In the genomic region with DNA sequence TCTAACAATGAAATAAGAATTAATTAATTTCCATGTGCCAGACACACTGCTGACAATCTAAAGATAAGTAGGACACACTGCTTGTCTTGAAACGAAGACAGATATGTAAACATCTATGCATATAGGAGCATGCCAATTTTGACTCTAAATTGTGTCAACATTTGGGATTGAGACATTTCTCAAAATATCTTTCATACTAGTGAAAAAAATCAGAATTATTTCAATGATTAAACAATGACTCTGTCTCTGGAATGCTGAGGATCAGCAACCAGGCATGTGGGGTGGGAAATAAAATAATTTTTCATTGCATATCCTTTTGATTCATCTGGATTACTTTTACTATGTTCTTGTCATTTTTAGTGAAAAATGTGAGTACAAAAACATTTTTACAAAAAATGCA, we compare ENCODE assay signal across 22 cellular contexts.
DNase-seq lines count a peak whose midpoint lies in the region; ATAC-seq and TF ChIP-seq lines count a peak whose summit lies in the region.
"Had no signal": no experiment of that assay in that cellular context is flagged by ENCODE, and none has a peak within 500 bp of the region (broad histone marks: within the 10 kb centered on the region; RNA-seq: fewer than 3 reads in every experiment).

No MANE protein-coding gene starts in this region.

- H4K20me1 ChIP-seq in PC-3 (ENCODE audit: low read length) (no peaks in the 10 kb centered on the region), osteoblast (ENCODE audit: insufficient read depth, low read length) (no peaks in the 10 kb centered on the region)

- no peaks in the 10 kb centered on the region for H3F3A ChIP-seq in PC-3 (ENCODE audit: low read length, unreplicated experiment)

- no peak overlapping the region for H3K4me2 ChIP-seq in PC-3 (ENCODE audit: low read length)
- H3K4me2 ChIP-seq in osteoblast (ENCODE audit: insufficient read depth, low read length), result no peak overlapping the region

- no peak overlapping the region for H2AFZ ChIP-seq in PC-3 (ENCODE audit: low read length)
- no peak overlapping the region for H2AFZ ChIP-seq in osteoblast (ENCODE audit: low read length)

- no TSS peak for BruUV-seq in PC-3 (replicated peaks; lab: Mats Ljungman, UMichigan)

- peaks cover 35% of the 10 kb centered on the region for H3K4me1 Mint-ChIP-seq in osteocyte (ENCODE audit: unreplicated experiment)
- H3K4me1 Mint-ChIP-seq: B cell, IgD-negative memory B cell had no signal

- H3K4me3 ChIP-seq in AG10803 (ENCODE audit: low read length) (no peak overlapping the region), PC-3 (ENCODE audit: low read length) (no peak overlapping the region), fibroblast of mammary gland (ENCODE audit: control insufficient read depth, low read depth, low read length) (no peak overlapping the region), osteoblast (ENCODE audit: insufficient read depth, low read length) (no peak overlapping the region)
- H3K4me3 ChIP-seq: GM12878 had no signal

- CTCF ChIA-PET in PC-3 (lab: Charles Lee), result no interaction called here

- no peak overlapping the region for H3K9ac ChIP-seq in PC-3 (ENCODE audit: low read length)

- DNase-seq in AG10803 (ENCODE audit: low read depth), result peak; percentile 1
- peak; percentile 12 for DNase-seq in PC-3
- peak; percentile 1 for DNase-seq in fibroblast of mammary gland (ENCODE audit: low read depth)
- peak; percentile 45 for DNase-seq in osteoblast (ENCODE audit: insufficient read length, low spot score, missing footprints)
- DNase-seq in C1 segment of cervical spinal cord (lab: John Stamatoyannopoulos, UW), result no peak
- no peak for DNase-seq in osteocyte (ENCODE audit: extremely low spot score, unreplicated experiment)
- no peak for DNase-seq in OCI-M2 (lab: John Stamatoyannopoulos, UW; ENCODE audit: unreplicated experiment)
- DNase-seq: 8988T, EL, GOT3, HCEC 1CT, MV-4-11, NCI-H1105 treated with DMSO at 0.1 percent for 48 hours, NCI-H2029 treated with DMSO at 0.1 percent for 48 hours, NCI-H226, NCI-H510A treated with DMSO at 0.1 percent for 48 hours, NCI-H774 had no signal

- H3K9me3 ChIP-seq in PC-3 (ENCODE audit: low read length) (no peaks in the 10 kb centered on the region), osteoblast (ENCODE audit: low read depth, low read length) (no peaks in the 10 kb centered on the region)

- H3K36me3 ChIP-seq in PC-3 (ENCODE audit: low read depth, low read length), result no peaks in the 10 kb centered on the region
- no peaks in the 10 kb centered on the region for H3K36me3 ChIP-seq in osteoblast (ENCODE audit: insufficient read depth, low read length)

- no peaks in the 10 kb centered on the region for H3K9me2 ChIP-seq in PC-3 (replicated peaks; ENCODE audit: low read length)

- peaks cover 3% of the 10 kb centered on the region for H3K9me3 Mint-ChIP-seq in osteocyte (ENCODE audit: unreplicated experiment)

- H3K27ac ChIP-seq in PC-3 (ENCODE audit: low read length) (no peak overlapping the region), osteoblast (ENCODE audit: low read depth, low read length) (no peak overlapping the region)

- H3K4me1 ChIP-seq in PC-3 (ENCODE audit: insufficient read depth, low read length) (no peaks in the 10 kb centered on the region), osteoblast (ENCODE audit: insufficient read depth, low read length) (peaks cover 11% of the 10 kb centered on the region)

- intact Hi-C loops in PC-3 (cut with micrococcal nuclease), result no loop called here

- POLR2A ChIA-PET in PC-3 (lab: Charles Lee; ENCODE audit: unreplicated experiment), result no interaction called here

- no peak overlapping the region for H3K4me3 Mint-ChIP-seq in osteocyte (ENCODE audit: unreplicated experiment)
- H3K4me3 Mint-ChIP-seq: B cell, IgD-negative memory B cell had no signal

- H3K79me2 ChIP-seq in PC-3 (ENCODE audit: low read length), result no peaks in the 10 kb centered on the region
- no peaks in the 10 kb centered on the region for H3K79me2 ChIP-seq in osteoblast (ENCODE audit: insufficient read depth, low read length)

- TF ChIP-seq CTCF in AG10803 (conservative IDR thresholded peaks at IDR 0.05; ENCODE audit: low read length) (no peak), PC-3 (conservative IDR thresholded peaks at IDR 0.05; ENCODE audit: low read depth, low read length) (no peak), fibroblast of mammary gland (conservative IDR thresholded peaks at IDR 0.05; ENCODE audit: control insufficient read depth, insufficient read depth, low read depth, low read length) (no peak), osteoblast (IDR thresholded peaks at IDR 0.05; ENCODE audit: extremely low read depth, low read depth, low read length) (no peak), osteocyte (IDR thresholded peaks at IDR 0.05) (no peak)

- no peak for ATAC-seq in PC-3
- ATAC-seq in GM21367 (IDR thresholded peaks at IDR 0.05; ENCODE audit: unreplicated experiment), result no peak
- ATAC-seq: GM12878, Right ventricle myocardium inferior had no signal

- no peaks in the 10 kb centered on the region for H3K36me3 Mint-ChIP-seq in osteocyte (ENCODE audit: unreplicated experiment)
- H3K36me3 Mint-ChIP-seq: IgD-negative memory B cell had no signal

- H3K27me3 Mint-ChIP-seq in osteocyte (ENCODE audit: unreplicated experiment), result peaks cover 3% of the 10 kb centered on the region
- H3K27me3 Mint-ChIP-seq: B cell, IgD-negative memory B cell had no signal

- H3K27me3 ChIP-seq in PC-3 (ENCODE audit: low read length) (no peaks in the 10 kb centered on the region), osteoblast (ENCODE audit: insufficient read depth, low read length) (no peaks in the 10 kb centered on the region)

- H3K27ac Mint-ChIP-seq in osteocyte (ENCODE audit: unreplicated experiment), result no peak overlapping the region
- H3K27ac Mint-ChIP-seq: B cell, IgD-negative memory B cell had no signal

Comparison
In these comparisons a context has a peak if more than half of its experiments do, and no peak if none do; other contexts are left out.
1. DNase-seq: peak in AG10803 (single experiment), PC-3 (single experiment), fibroblast of mammary gland (single experiment) and osteoblast (single experiment); none in C1 segment of cervical spinal cord (0 of 14), osteocyte (single experiment) and OCI-M2 (single experiment).